ENCODE assay signal across 8 cellular contexts in the genomic region with DNA sequence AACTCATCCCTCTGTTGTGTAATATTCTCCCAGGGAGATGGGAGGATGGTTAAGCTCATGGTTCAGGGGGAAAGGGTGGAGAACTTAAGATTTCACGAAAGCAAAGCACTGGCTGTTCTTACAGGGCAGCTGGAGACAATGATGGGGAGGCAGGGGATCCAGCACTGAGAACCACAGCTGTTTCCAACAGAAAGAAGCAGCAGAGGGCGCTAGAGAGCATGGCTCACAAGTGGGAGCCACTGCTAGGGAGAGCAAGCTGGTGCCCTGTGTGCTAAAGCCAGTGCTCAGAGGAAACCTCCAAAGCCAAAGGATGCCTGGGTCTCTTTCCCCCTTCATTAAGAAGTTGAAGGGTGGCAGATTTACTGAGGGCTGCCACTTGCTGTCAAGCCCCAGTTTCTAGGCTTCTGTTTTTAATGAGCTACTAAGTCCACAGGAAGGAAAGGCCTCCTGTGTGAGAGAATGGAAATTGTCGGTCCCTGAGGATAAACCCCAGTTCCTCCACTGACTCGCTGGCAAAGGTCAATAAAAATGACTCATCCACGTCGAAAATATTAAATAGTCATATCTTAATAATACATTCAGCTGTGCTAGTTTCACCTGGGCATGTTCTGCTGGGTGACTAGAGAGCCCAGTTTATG.
DNase-seq lines count a peak whose midpoint lies in the region; ATAC-seq and TF ChIP-seq lines count a peak whose summit lies in the region.

No MANE protein-coding gene starts in this region.

- no peak overlapping the region for H3K27ac ChIP-seq in liver (ENCODE audit: low read depth in 1 of 2, low read length in 2 of 2)

- 33% methylated on average over 6 of the region's 6 CpGs for WGBS in liver

- no peak overlapping the region for H3K9ac ChIP-seq in liver (ENCODE audit: low read depth in 1 of 2, low read length in 2 of 2)

- H3K4me3 ChIP-seq in liver (ENCODE audit: low read depth in 1 of 3, low read length in 3 of 3), result no peak overlapping the region

- no peaks in the 10 kb centered on the region for H3K4me1 ChIP-seq in liver (ENCODE audit: control insufficient read depth in 4 of 4, insufficient read depth in 4 of 4, low read length in 3 of 4)

- no peaks in the 10 kb centered on the region for H3K9me3 ChIP-seq in liver (ENCODE audit: control insufficient read depth in 4 of 4, low read length in 3 of 4)

- H3K36me3 ChIP-seq in liver (ENCODE audit: control insufficient read depth in 4 of 4, insufficient read depth in 3 of 4, low read depth in 1 of 4, low read length in 3 of 4), result no peaks in the 10 kb centered on the region

- DNase-seq in activated gamma-delta T cell treated with Interleukin-2 at 50 U/mL for 16 hours (peak; percentile 18), activated gamma-delta T cell (lab: John Stamatoyannopoulos, UW) (no peak), Kasumi-1 (lab: John Stamatoyannopoulos, UW) (peak; percentile 14 to 17), T-helper 9 cell (peak; percentile 5), cerebellum (ENCODE audit: low spot score) (peak; percentile 6)
- DNase-seq in stimulated activated CD8-positive, alpha-beta memory T cell treated with anti-CD3 and anti-CD28 coated beads, Interleukin-2, amount 100 ng/mL, for 48 hours (ENCODE audit: low read depth in 2 of 2), result peak; percentile 37 to 44

- peak; percentile 57 to 78 for TF ChIP-seq RAD21 in liver (IDR thresholded peaks at IDR 0.05)

- peaks cover 0 to 3% (median 0%) of the 10 kb centered on the region in 4 donors for H3K27me3 ChIP-seq in liver (ENCODE audit: control insufficient read depth in 4 of 4, insufficient read depth in 4 of 4, low read length in 3 of 4)

- no peak for ATAC-seq in HG02571 (IDR thresholded peaks at IDR 0.05; ENCODE audit: unreplicated experiment)

- TF ChIP-seq CTCF in liver (IDR thresholded peaks at IDR 0.05; ENCODE audit: low read depth, low read length, missing input control), result peak; percentile 54

TF ChIP-seq in liver, 16 proteins besides CTCF, POLR2A, EP300 and RAD21:
- TF ChIP-seq JUND (IDR thresholded peaks at IDR 0.05) (no peak), FOXA1 (IDR thresholded peaks at IDR 0.05) (no peak), HNF4G (IDR thresholded peaks at IDR 0.05) (no peak), FOXA2 (IDR thresholded peaks at IDR 0.05) (no peak), NR2F2 (IDR thresholded peaks at IDR 0.05) (no peak), REST (IDR thresholded peaks at IDR 0.05) (no peak), ATF3 (IDR thresholded peaks at IDR 0.05) (no peak), TAF1 (conservative IDR thresholded peaks at IDR 0.05) (no peak), RXRA (IDR thresholded peaks at IDR 0.05) (no peak), EGR1 (IDR thresholded peaks at IDR 0.05; ENCODE audit: low read depth in 2 of 2) (no peak), YY1 (IDR thresholded peaks at IDR 0.05) (no peak), GABPA (IDR thresholded peaks at IDR 0.05 in 1 of 2, conservative IDR thresholded peaks at IDR 0.05 in 1 of 2) (no peak), SP1 (IDR thresholded peaks at IDR 0.05) (no peak), HNF4A (conservative IDR thresholded peaks at IDR 0.05) (no peak)
- TF ChIP-seq, protein P1, sequence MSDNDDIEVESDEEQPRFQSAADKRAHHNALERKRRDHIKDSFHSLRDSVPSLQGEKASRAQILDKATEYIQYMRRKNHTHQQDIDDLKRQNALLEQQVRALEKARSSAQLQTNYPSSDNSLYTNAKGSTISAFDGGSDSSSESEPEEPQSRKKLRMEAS (IDR thresholded peaks at IDR 0.05), result no peak
- TF ChIP-seq, protein P2, sequence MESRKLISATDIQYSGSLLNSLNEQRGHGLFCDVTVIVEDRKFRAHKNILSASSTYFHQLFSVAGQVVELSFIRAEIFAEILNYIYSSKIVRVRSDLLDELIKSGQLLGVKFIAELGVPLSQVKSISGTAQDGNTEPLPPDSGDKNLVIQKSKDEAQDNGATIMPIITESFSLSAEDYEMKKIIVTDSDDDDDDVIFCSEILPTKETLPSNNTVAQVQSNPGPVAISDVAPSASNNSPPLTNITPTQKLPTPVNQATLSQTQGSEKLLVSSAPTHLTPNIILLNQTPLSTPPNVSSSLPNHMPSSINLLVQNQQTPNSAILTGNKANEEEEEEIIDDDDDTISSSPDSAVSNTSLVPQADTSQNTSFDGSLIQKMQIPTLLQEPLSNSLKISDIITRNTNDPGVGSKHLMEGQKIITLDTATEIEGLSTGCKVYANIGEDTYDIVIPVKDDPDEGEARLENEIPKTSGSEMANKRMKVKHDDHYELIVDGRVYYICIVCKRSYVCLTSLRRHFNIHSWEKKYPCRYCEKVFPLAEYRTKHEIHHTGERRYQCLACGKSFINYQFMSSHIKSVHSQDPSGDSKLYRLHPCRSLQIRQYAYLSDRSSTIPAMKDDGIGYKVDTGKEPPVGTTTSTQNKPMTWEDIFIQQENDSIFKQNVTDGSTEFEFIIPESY (IDR thresholded peaks at IDR 0.05), result no peak
